ENCODE assay signal across 25 cellular contexts in genomic region chr6:158396136-158396535, GRCh38.
"Had no signal": no experiment of that assay in that cellular context is flagged by ENCODE, and none has a peak within 500 bp of the region (broad histone marks: within the 10 kb centered on the region; RNA-seq: fewer than 3 reads in every experiment).

No MANE protein-coding gene starts in this region.

- H3K27me3 ChIP-seq: Peyer's patch, SJCRH30 had no signal

- H3K4me1 ChIP-seq: Peyer's patch had no signal

- H3K27ac ChIP-seq: Peyer's patch, RWPE1, SJCRH30 had no signal

- H3K4me3 ChIP-seq: Peyer's patch, SJCRH30 had no signal

- DNase-seq: activated CD4-positive, alpha-beta T cell treated with anti-CD3 and anti-CD28 coated beads for 4 hours; activated CD8-positive, alpha-beta memory T cell treated with anti-CD3 and anti-CD28 coated beads, Interleukin-2, amount 50 U/mL, for 4 hours; activated CD8-positive, alpha-beta T cell treated with anti-CD3 and anti-CD28 coated beads for 36 hours; activated effector memory CD4-positive, alpha-beta T cell treated with Interleukin-2 at 50 U/mL for 16 hours; activated naive CD4-positive, alpha-beta T cell; activated T-cell treated with anti-CD3 and anti-CD28 coated beads, Interleukin-2, amount 50 U/mL, for 24 hours; aorta; central memory CD4-positive, alpha-beta T cell; KG1; MV-4-11; NCI-H1105; NCI-H1436; NCI-H187 treated with DMSO at 0.1 percent for 48 hours; NCI-H2107; NCI-H2171 treated with DMSO at 0.1 percent for 48 hours; NCI-H226; NCI-H524 treated with DMSO at 0.1 percent for 48 hours; NK-92 treated with Interleukin-12 subunit alpha and Interleukin-12 subunit beta, amount 100 ng/mL, for 24 hours; OCI-M1; Peyer's patch; Right ventricle myocardium superior; SJCRH30; SK-N-SH; T-helper 1 cell had no signal

- H3K4me2 ChIP-seq: SK-N-SH had no signal

- H3K9me3 ChIP-seq: Peyer's patch, SK-N-SH had no signal

- H3K36me3 ChIP-seq: Peyer's patch had no signal

- H3K9me2 ChIP-seq: SK-N-SH had no signal
